11 cellular contexts compared by ENCODE assay signal in the genomic region with DNA sequence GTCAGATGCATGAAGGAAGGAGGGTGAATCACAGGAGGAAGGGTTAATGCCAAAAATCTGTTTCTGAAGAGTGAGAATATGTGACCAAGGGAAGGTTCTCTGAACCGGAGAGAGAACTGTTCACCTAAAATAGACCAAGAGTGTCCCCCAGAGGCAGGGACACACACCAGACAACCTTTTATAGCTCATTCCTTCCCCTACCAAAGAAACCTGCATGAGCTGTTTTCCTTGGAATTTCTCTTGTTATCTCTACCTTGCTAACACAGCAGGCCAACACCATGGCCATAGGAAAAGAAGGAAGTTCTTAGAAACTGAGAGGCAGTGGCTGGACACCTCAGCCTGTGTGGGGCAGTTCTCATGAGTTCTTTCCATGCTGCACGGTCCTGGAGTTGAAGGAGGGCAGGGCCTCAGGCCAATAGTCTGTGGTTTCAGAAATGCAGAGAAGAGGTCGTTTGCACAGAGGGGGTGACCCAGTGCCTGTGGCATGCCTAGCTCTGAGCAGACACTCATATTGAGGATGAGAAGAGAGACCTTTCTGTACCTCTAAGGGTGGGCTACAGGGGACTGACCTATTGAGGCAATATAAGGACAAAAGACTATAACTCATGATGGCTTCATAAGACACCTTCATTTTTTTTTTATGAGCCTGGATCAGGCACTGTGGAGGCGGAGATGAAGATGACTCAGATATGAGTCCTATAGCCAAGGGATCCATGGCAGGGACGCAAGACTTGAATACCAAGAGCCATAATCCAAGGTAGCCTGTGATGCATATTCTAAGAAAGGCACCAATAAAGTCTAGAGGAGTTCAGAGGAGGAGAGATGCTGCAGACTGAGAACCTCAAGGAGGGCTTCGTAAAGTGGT. TPM values are rescaled to one million over a fixed set of nuclear protein-coding genes. Genes with fewer than 3 reads are reported as not detected.
DNase-seq lines count a peak whose midpoint lies in the region; TF ChIP-seq lines count a peak whose summit lies in the region.
"Had no signal": no experiment of that assay in that cellular context is flagged by ENCODE, and none has a peak within 500 bp of the region (broad histone marks: within the 10 kb centered on the region; RNA-seq: fewer than 3 reads in every experiment).

No MANE protein-coding gene starts in this region.

- peak; percentile 14 for TF ChIP-seq CTCF in kidney epithelial cell (IDR thresholded peaks at IDR 0.05; ENCODE audit: insufficient read depth, low read length, poor library complexity, severe bottlenecking)
- TF ChIP-seq CTCF in coronary artery (IDR thresholded peaks at IDR 0.05), result no peak

- in situ Hi-C loops in ACHN (cut with HindIII; ENCODE audit: low pct_ligation_motif_present, low pct_unique_long_range_greater_than_20kb, low sequenced_read_pairs), result no loop called here

- H3K27ac ChIP-seq in BLaER1 treated with 17β-estradiol and CSF1 and Interleukin-3, amounts not matched to agents 10 nM and 100 nM, result peak overlapping the region in 2 of 11 experiments; percentile 22 to 25; a peak in 4 of 22 replicates
- H3K27ac ChIP-seq in coronary artery, result no peak overlapping the region
- H3K27ac ChIP-seq: tibial artery had no signal

- peak overlapping the region in 9 of 11 experiments; percentile 0 to 94 (median 46); a peak in 16 of 22 replicates for H3K4me2 ChIP-seq in BLaER1 treated with 17β-estradiol and CSF1 and Interleukin-3, amounts not matched to agents 10 nM and 100 nM

- H3K9ac ChIP-seq in BLaER1 treated with 17β-estradiol and CSF1 and Interleukin-3, amounts not matched to agents 10 nM and 100 nM, result peak overlapping the region in 2 of 11 experiments; percentile 6 to 30; a peak in 2 of 22 replicates

- H3K9me3 ChIP-seq in BLaER1 treated with 17β-estradiol and CSF1 and Interleukin-3, amounts not matched to agents 10 nM and 100 nM (replicated peaks in 1 of 11), result peaks cover 5 to 19% (median 10%) of the 10 kb centered on the region in 11 experiments; a peak in 19 of 22 replicates
- H3K9me3 ChIP-seq: tibial artery had no signal

- H3K36me3 ChIP-seq in BLaER1 treated with 17β-estradiol and CSF1 and Interleukin-3, amounts not matched to agents 10 nM and 100 nM, result no peaks in the 10 kb centered on the region
- no peaks in the 10 kb centered on the region for H3K36me3 ChIP-seq in kidney epithelial cell (ENCODE audit: control insufficient read depth, insufficient read depth, low read length)
- H3K36me3 ChIP-seq: tibial artery had no signal

- DNase-seq in HPDE6-E6E7 (ENCODE audit: extremely low spot score) (peak; percentile 54), astrocyte of the hippocampus (ENCODE audit: low read depth, low spot score) (peak; percentile 44), kidney epithelial cell (ENCODE audit: low read depth) (no peak), GM19240 (ENCODE audit: insufficient read length, low spot score) (no peak), coronary artery (ENCODE audit: low spot score) (no peak), NCI-H146 treated with DMSO at 0.1 percent for 48 hours (lab: John Stamatoyannopoulos, UW; ENCODE audit: unreplicated experiment) (no peak), ACHN (no peak)
- DNase-seq: NCI-H2029 treated with DMSO at 0.1 percent for 48 hours, tibial artery had no signal

- no peaks in the 10 kb centered on the region for H4K20me1 ChIP-seq in BLaER1 treated with 17β-estradiol and CSF1 and Interleukin-3, amounts not matched to agents 10 nM and 100 nM

- no peak overlapping the region for H3K4me3 ChIP-seq in BLaER1 treated with 17β-estradiol and CSF1 and Interleukin-3, amounts not matched to agents 10 nM and 100 nM
- no peak overlapping the region for H3K4me3 ChIP-seq in kidney epithelial cell (ENCODE audit: low read depth, low read length)
- no peak overlapping the region for H3K4me3 ChIP-seq in coronary artery
- H3K4me3 ChIP-seq: tibial artery had no signal

- peaks cover 0 to 22% (median 0%) of the 10 kb centered on the region in 11 experiments; a peak in 5 of 22 replicates for H3K27me3 ChIP-seq in BLaER1 treated with 17β-estradiol and CSF1 and Interleukin-3, amounts not matched to agents 10 nM and 100 nM
- peaks cover 19% of the 10 kb centered on the region for H3K27me3 ChIP-seq in kidney epithelial cell (ENCODE audit: control insufficient read depth, insufficient read depth, low read length)

- H3K4me1 ChIP-seq in BLaER1 treated with 17β-estradiol and CSF1 and Interleukin-3, amounts not matched to agents 10 nM and 100 nM, result peaks cover 14 to 58% (median 50%) of the 10 kb centered on the region in 10 experiments
- H3K4me1 ChIP-seq: tibial artery had no signal

RNA-seq across cellular contexts. Expression of a gene that starts 39.4 kb away (rescaled TPM):
- 0.48 and 0.54 TPM in 2 replicates for total RNA-seq in kidney epithelial cell
- total RNA-seq: pulmonary artery endothelial cell had no signal

RNA-seq across cellular contexts. Expression of a gene that starts 53.3 kb away (rescaled TPM):
- total RNA-seq in kidney epithelial cell, result 8.7 and 11.6 TPM in 2 replicates

Comparison
In these comparisons a context has a peak if more than half of its experiments do, and no peak if none do; other contexts are left out.
1. DNase-seq: peak in HPDE6-E6E7 (single experiment) and astrocyte of the hippocampus (single experiment); none in kidney epithelial cell (single experiment), GM19240 (single experiment), coronary artery (single experiment), NCI-H146 treated with DMSO at 0.1 percent for 48 hours (single experiment) and ACHN (single experiment).